Comparison of ENCODE assay signal across 20 cellular contexts in the genomic region with DNA sequence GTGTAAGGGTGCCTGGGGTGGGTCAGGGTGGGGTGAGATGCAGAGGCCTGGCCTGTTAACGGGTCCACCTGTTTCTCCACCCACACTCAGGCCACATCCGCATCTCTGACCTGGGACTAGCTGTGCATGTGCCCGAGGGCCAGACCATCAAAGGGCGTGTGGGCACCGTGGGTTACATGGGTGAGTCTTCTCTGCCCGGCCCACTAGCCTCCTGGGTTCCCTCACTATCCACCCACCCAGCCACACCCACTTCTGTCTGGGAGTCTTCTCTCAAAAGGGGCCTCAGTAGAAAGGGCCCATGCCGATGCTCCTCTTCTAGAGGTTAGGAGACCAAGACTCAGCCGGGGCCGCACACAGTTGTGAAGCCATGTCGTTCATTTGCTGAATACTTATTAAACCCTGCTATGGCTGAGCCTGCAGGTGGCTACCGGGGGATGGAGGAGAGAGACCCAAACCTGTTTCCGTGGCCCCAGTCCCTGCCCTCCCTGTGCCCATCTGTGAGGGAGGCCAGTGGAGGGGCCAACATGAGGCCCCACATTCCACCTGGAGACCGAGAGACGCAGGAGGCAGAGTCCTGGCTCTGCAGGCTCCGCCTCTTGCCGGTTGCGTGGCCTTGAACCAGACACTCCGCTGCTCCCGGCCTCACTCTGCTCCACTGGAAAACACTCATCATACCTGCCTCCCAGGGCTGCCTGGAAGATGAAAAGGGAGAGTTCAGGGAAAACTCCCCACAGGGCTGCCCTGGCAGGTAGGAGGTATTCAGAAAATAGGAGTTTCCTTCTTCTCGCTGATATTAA. TPM values are rescaled to one million over a fixed set of nuclear protein-coding genes. Genes with fewer than 3 reads are reported as not detected.
DNase-seq lines count a peak whose midpoint lies in the region; ATAC-seq and TF ChIP-seq lines count a peak whose summit lies in the region.
"Had no signal": no experiment of that assay in that cellular context is flagged by ENCODE, and none has a peak within 500 bp of the region (broad histone marks: within the 10 kb centered on the region; RNA-seq: fewer than 3 reads in every experiment).

No MANE protein-coding gene starts in this region.

- H3K27me3 Mint-ChIP-seq in natural killer cell (ENCODE audit: low read depth in 2 of 2) (no peaks in the 10 kb centered on the region), IgD-negative memory B cell (no peaks in the 10 kb centered on the region)
- no peaks in the 10 kb centered on the region for H3K27me3 Mint-ChIP-seq in natural killer cell treated with Interleukin-12 subunit alpha and Interleukin-12 subunit beta and Interleukin-15 and Interleukin-18, amount 100 ng/mL, for 72 hours
- H3K27me3 Mint-ChIP-seq: type B pancreatic cell had no signal

- 70 to 84% (median 79%) methylated on average over 15 to 20 of the region's 20 CpGs for WGBS in adrenal gland, 4 donors

- H3K27ac Mint-ChIP-seq in natural killer cell, result peak overlapping the region; percentile 70 to 94
- peak overlapping the region in 1 of 2 donors; percentile 31 for H3K27ac Mint-ChIP-seq in natural killer cell treated with Interleukin-12 subunit alpha and Interleukin-12 subunit beta and Interleukin-15 and Interleukin-18, amount 100 ng/mL, for 72 hours
- peak overlapping the region; percentile 31 to 81 (median 71) for H3K27ac Mint-ChIP-seq in IgD-negative memory B cell
- H3K27ac Mint-ChIP-seq: nephron progenitor cell, type B pancreatic cell had no signal

- H3K36me3 Mint-ChIP-seq in natural killer cell, result no peaks in the 10 kb centered on the region
- peaks cover 5% of the 10 kb centered on the region for H3K36me3 Mint-ChIP-seq in natural killer cell treated with Interleukin-12 subunit alpha and Interleukin-12 subunit beta and Interleukin-15 and Interleukin-18, amount 100 ng/mL, for 72 hours
- peaks cover 3% of the 10 kb centered on the region for H3K36me3 Mint-ChIP-seq in IgD-negative memory B cell

- H3K27me3 ChIP-seq in adrenal gland, result no peaks in the 10 kb centered on the region

- H3K4me3 ChIP-seq in adrenal gland, result no peak overlapping the region
- H3K4me3 ChIP-seq: HAP-1, psoas muscle, skin epidermis had no signal

- no peaks in the 10 kb centered on the region for H3K9me3 ChIP-seq in adrenal gland (replicated peaks in 1 of 3)
- H3K9me3 ChIP-seq: HAP-1, psoas muscle, SK-N-SH had no signal

- no peak for TF ChIP-seq POLR2A in adrenal gland (IDR thresholded peaks at IDR 0.05)

- H3K9me3 Mint-ChIP-seq in natural killer cell (no peaks in the 10 kb centered on the region), IgD-negative memory B cell (no peaks in the 10 kb centered on the region)
- no peaks in the 10 kb centered on the region for H3K9me3 Mint-ChIP-seq in natural killer cell treated with Interleukin-12 subunit alpha and Interleukin-12 subunit beta and Interleukin-15 and Interleukin-18, amount 100 ng/mL, for 72 hours
- H3K9me3 Mint-ChIP-seq: type B pancreatic cell had no signal

- no peak for ATAC-seq in natural killer cell
- ATAC-seq in natural killer cell treated with Interleukin-12 subunit alpha and Interleukin-12 subunit beta and Interleukin-15 and Interleukin-18, amount 100 ng/mL, for 72 hours, result no peak
- no peak for ATAC-seq in HG02642 (IDR thresholded peaks at IDR 0.05; ENCODE audit: poor library complexity, unreplicated experiment)
- ATAC-seq in SK-N-SH treated with all-trans-retinoic acid at 6 μM for 48 hours, result no peak
- ATAC-seq: left lobe of liver, psoas muscle had no signal

- intact Hi-C loops in natural killer cell (cut with micrococcal nuclease), result no loop called here
- intact Hi-C loops in adrenal gland (cut with DNase I), result no loop called here

- peaks cover 0 to 9% of the 10 kb centered on the region in 2 donors for H3K4me1 ChIP-seq in adrenal gland (replicated peaks in 1 of 2)

- H3K4me3 Mint-ChIP-seq in natural killer cell (no peak overlapping the region), IgD-negative memory B cell (peak overlapping the region in 1 of 4 donors; percentile 12)
- no peak overlapping the region for H3K4me3 Mint-ChIP-seq in natural killer cell treated with Interleukin-12 subunit alpha and Interleukin-12 subunit beta and Interleukin-15 and Interleukin-18, amount 100 ng/mL, for 72 hours
- H3K4me3 Mint-ChIP-seq: nephron progenitor cell, type B pancreatic cell had no signal

- peak overlapping the region in 1 of 5 donors; percentile 58 for H3K27ac ChIP-seq in adrenal gland
- H3K27ac ChIP-seq: psoas muscle had no signal

- TF ChIP-seq CTCF in natural killer cell (IDR thresholded peaks at IDR 0.05), result no peak
- no peak for TF ChIP-seq CTCF in adrenal gland (IDR thresholded peaks at IDR 0.05)

- DNase-seq in natural killer cell, result no peak
- DNase-seq in natural killer cell treated with Interleukin-12 subunit alpha and Interleukin-12 subunit beta and Interleukin-15 and Interleukin-18, amount 100 ng/mL, for 72 hours (ENCODE audit: low spot score), result no peak
- DNase-seq in adrenal gland, result peak; percentile 59 to 85 (median 77)
- no peak for DNase-seq in superior temporal gyrus (ENCODE audit: extremely low spot score)
- DNase-seq: activated gamma-delta T cell, Calu3, glutamatergic neuron, NCI-H1417, NCI-H524, nephron progenitor cell, psoas muscle, SK-N-SH had no signal

- H3K36me3 ChIP-seq in adrenal gland (replicated peaks in 1 of 2), result peaks cover 0 to 45% of the 10 kb centered on the region in 2 donors

- H3K4me1 Mint-ChIP-seq in natural killer cell (peaks cover 32 to 65% of the 10 kb centered on the region in 2 donors), IgD-negative memory B cell (peaks cover 13 to 31% (median 26%) of the 10 kb centered on the region in 3 donors)
- H3K4me1 Mint-ChIP-seq in natural killer cell treated with Interleukin-12 subunit alpha and Interleukin-12 subunit beta and Interleukin-15 and Interleukin-18, amount 100 ng/mL, for 72 hours (ENCODE audit: low read depth in 2 of 2), result peaks cover 21 to 37% of the 10 kb centered on the region in 2 donors

TF ChIP-seq in SK-N-SH treated with all-trans-retinoic acid at 6 μM for 48 hours, 23 proteins besides CTCF, POLR2A, EP300 and RAD21 (continues in another document):
- TF ChIP-seq ZFP3 (CRISPR knock-in tag; IDR thresholded peaks at IDR 0.05) (no peak), PPARA (CRISPR knock-in tag; IDR thresholded peaks at IDR 0.05; ENCODE audit: borderline replicate concordance) (no peak)
- TF ChIP-seq, protein P1, sequence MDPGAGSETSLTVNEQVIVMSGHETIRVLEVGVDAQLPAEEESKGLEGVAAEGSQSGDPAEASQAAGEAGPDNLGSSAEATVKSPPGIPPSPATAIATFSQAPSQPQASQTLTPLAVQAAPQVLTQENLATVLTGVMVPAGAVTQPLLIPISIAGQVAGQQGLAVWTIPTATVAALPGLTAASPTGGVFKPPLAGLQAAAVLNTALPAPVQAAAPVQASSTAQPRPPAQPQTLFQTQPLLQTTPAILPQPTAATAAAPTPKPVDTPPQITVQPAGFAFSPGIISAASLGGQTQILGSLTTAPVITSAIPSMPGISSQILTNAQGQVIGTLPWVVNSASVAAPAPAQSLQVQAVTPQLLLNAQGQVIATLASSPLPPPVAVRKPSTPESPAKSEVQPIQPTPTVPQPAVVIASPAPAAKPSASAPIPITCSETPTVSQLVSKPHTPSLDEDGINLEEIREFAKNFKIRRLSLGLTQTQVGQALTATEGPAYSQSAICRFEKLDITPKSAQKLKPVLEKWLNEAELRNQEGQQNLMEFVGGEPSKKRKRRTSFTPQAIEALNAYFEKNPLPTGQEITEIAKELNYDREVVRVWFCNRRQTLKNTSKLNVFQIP (CRISPR knock-in tag; IDR thresholded peaks at IDR 0.05; ENCODE audit: borderline replicate concordance, low read depth), result no peak

RNA-seq across cellular contexts. Expression of a gene that starts 8.7 kb away (rescaled TPM):
- total RNA-seq in natural killer cell (100 to 1,000 TPM; 173 to 221 (median 190) TPM), adrenal gland (10 to 100 TPM; 16.2 to 31.9 (median 24.6) TPM)
- total RNA-seq in natural killer cell treated with Interleukin-12 subunit alpha and Interleukin-12 subunit beta and Interleukin-15 and Interleukin-18, amount 100 ng/mL, for 72 hours, result 100 to 1,000 TPM in 1 of 2 donors, 10 to 100 TPM in 1; 58.1 to 113 TPM
- polyA plus RNA-seq in IgD-negative memory B cell (107 TPM), adrenal gland (10 to 100 TPM in 2 of 3 donors, 1 to 10 TPM in 1; 3.5 to 15.3 (median 11.2) TPM)

RNA-seq across cellular contexts. Expression of a gene that starts 11.5 kb away (rescaled TPM):
- total RNA-seq in natural killer cell (10 to 100 TPM; 21.6 to 27.9 (median 23.3) TPM), adrenal gland (10 to 100 TPM in 1 of 8 donors, 1 to 10 TPM in 7; 3.8 to 13.5 (median 6.9) TPM)
- total RNA-seq in natural killer cell treated with Interleukin-12 subunit alpha and Interleukin-12 subunit beta and Interleukin-15 and Interleukin-18, amount 100 ng/mL, for 72 hours, result 1 to 10 TPM in 1 of 2 donors, under 1 TPM in 1; 0.83 to 2.6 TPM
- polyA plus RNA-seq in IgD-negative memory B cell (23.1 TPM), adrenal gland (1 to 10 TPM in 2 of 3 donors, not detected in 1; 5.4 to 9.8 TPM)

RNA-seq across cellular contexts. Expression of a gene that starts 25.8 kb away (rescaled TPM):
- total RNA-seq in natural killer cell, result 1 to 10 TPM in 1 of 3 donors, under 1 TPM in 2; 0.66 to 1.7 (median 0.93) TPM
- under 1 TPM in 1 of 2 donors, not detected in 1; 0.45 TPM for total RNA-seq in natural killer cell treated with Interleukin-12 subunit alpha and Interleukin-12 subunit beta and Interleukin-15 and Interleukin-18, amount 100 ng/mL, for 72 hours
- polyA plus RNA-seq in IgD-negative memory B cell, result 0.78 TPM
- total RNA-seq in adrenal gland, result under 1 TPM in 6 of 8 donors, not detected in 2; 0.11 to 0.69 (median 0.28) TPM
- polyA plus RNA-seq in adrenal gland, result under 1 TPM in 2 of 3 donors, not detected in 1; 0.47 to 0.80 TPM

RNA-seq across cellular contexts. Expression of a gene that starts 34.7 kb away (rescaled TPM):
- total RNA-seq in natural killer cell (not detected), adrenal gland (not detected)
- not detected for total RNA-seq in natural killer cell treated with Interleukin-12 subunit alpha and Interleukin-12 subunit beta and Interleukin-15 and Interleukin-18, amount 100 ng/mL, for 72 hours
- polyA plus RNA-seq in IgD-negative memory B cell (not detected), adrenal gland (not detected)
- total RNA-seq: Calu3, Daoy, left lobe of liver, psoas muscle had no signal
- polyA plus RNA-seq: psoas muscle, SK-N-SH had no signal

RNA-seq across cellular contexts. Expression of a gene that starts 38.3 kb away (rescaled TPM):
- total RNA-seq in natural killer cell (10 to 100 TPM; 13.7 to 25.2 (median 15.0) TPM), adrenal gland (10 to 100 TPM; 11.5 to 17.5 (median 12.6) TPM)
- total RNA-seq in natural killer cell treated with Interleukin-12 subunit alpha and Interleukin-12 subunit beta and Interleukin-15 and Interleukin-18, amount 100 ng/mL, for 72 hours, result 10 to 100 TPM in 1 of 2 donors, 1 to 10 TPM in 1; 7.1 to 13.3 TPM
- polyA plus RNA-seq in IgD-negative memory B cell (0.54 TPM), adrenal gland (10 to 100 TPM in 2 of 3 donors, 1 to 10 TPM in 1; 5.1 to 47.1 (median 19.1) TPM)

Comparison
In these comparisons a context has a peak if more than half of its experiments do, and no peak if none do; other contexts are left out.
1. DNase-seq: peak in adrenal gland (7 of 7); none in natural killer cell (single experiment), natural killer cell treated with Interleukin-12 subunit alpha and Interleukin-12 subunit beta and Interleukin-15 and Interleukin-18, amount 100 ng/mL, for 72 hours (single experiment) and superior temporal gyrus (single experiment).